ENCODE assay signal across 9 cellular contexts in genomic region chr10:29318201-29318985, GRCh38. TPM values are rescaled to one million over a fixed set of nuclear protein-coding genes. Genes with fewer than 3 reads are reported as not detected.
DNase-seq lines count a peak whose midpoint lies in the region; ATAC-seq and TF ChIP-seq lines count a peak whose summit lies in the region.
"Not testable (repeated sequence)": the region's sequence is repeated elsewhere in the genome, so short reads cannot be mapped to it uniquely, and the experiment has no call there.
"Had no signal": no experiment of that assay in that cellular context is flagged by ENCODE, and none has a peak within 500 bp of the region (broad histone marks: within the 10 kb centered on the region; RNA-seq: fewer than 3 reads in every experiment).

No MANE protein-coding gene starts in this region.

- H3K14ac ChIP-seq in H9 (ENCODE audit: insufficient read depth, low read length): not testable (repeated sequence)

- not testable (repeated sequence) for H3K27me3 ChIP-seq in H9 (ENCODE audit: insufficient read depth, low read length); mesendoderm (ENCODE audit: insufficient read depth, low read length, poor library complexity)

- not testable (repeated sequence) for H3K23ac ChIP-seq in H9 (ENCODE audit: insufficient read length, low read depth, low read length); mesendoderm (ENCODE audit: low read length)

- not testable (repeated sequence) for H4K8ac ChIP-seq in H9 (replicated peaks; ENCODE audit: insufficient read length, low read depth, low read length); mesendoderm (ENCODE audit: low read depth, low read length)

- intact Hi-C loops in cardiac septum (cut with DNase I); sciatic nerve (cut with DNase I): not testable (repeated sequence)

- H2BK120ac ChIP-seq in H9 (ENCODE audit: low read depth, low read length, poor library complexity, severe bottlenecking); mesendoderm (ENCODE audit: low read depth, low read length): not testable (repeated sequence)

- not testable (repeated sequence) for H3T11ph ChIP-seq in H9 (ENCODE audit: low read length)

- not testable (repeated sequence) for H3K36me3 ChIP-seq in mesendoderm (ENCODE audit: control insufficient read depth, insufficient read depth, low read length)

- not testable (repeated sequence) for H3K23me2 ChIP-seq in H9 (ENCODE audit: insufficient read length, low read depth, low read length, poor library complexity, severe bottlenecking)

- not testable (repeated sequence) for H4K20me1 ChIP-seq in H9 (ENCODE audit: control insufficient read depth, insufficient read depth, insufficient read length)

- no CpG with 5 or more reads among the region's 20 CpGs for WGBS in H9 (ENCODE audit: extremely low coverage, insufficient read length, low lambda C conversion rate)
- no CpG with 5 or more reads among the region's 20 CpGs for WGBS in mesendoderm (ENCODE audit: extremely low coverage, insufficient coverage, low lambda C conversion rate)

- H4K91ac ChIP-seq in H9 (ENCODE audit: insufficient read length, low read depth, low read length): not testable (repeated sequence)

- H3K27ac ChIP-seq in H9 (ENCODE audit: insufficient read length, low read depth, low read length); mesendoderm (ENCODE audit: low read depth, low read length): not testable (repeated sequence)
- H3K27ac ChIP-seq in VCaP: peak overlapping the region; percentile 81

- not testable (repeated sequence) for TF ChIP-seq CTCF in AG10803 (conservative IDR thresholded peaks at IDR 0.05; ENCODE audit: low read length); H9 (conservative IDR thresholded peaks at IDR 0.05); VCaP (conservative IDR thresholded peaks at IDR 0.05); brain (conservative IDR thresholded peaks at IDR 0.05)

- not testable (repeated sequence) for H3K4me3 ChIP-seq in AG10803 (ENCODE audit: low read length); mesendoderm (ENCODE audit: low read length)

- H3K4me2 ChIP-seq in H9 (ENCODE audit: insufficient read depth, insufficient read length, low read length); mesendoderm (ENCODE audit: low read length): not testable (repeated sequence)

- H2BK15ac ChIP-seq in H9 (ENCODE audit: low read depth, low read length); mesendoderm (replicated peaks; ENCODE audit: low read depth): not testable (repeated sequence)

- H3K79me1 ChIP-seq in H9 (ENCODE audit: insufficient read depth, low read depth, low read length, poor library complexity, severe bottlenecking); mesendoderm (ENCODE audit: low read length): not testable (repeated sequence)

- peak; percentile 77 for ATAC-seq in sciatic nerve

- H3K18ac ChIP-seq in H9 (ENCODE audit: insufficient read length, low read depth, low read length); mesendoderm (ENCODE audit: low read length): not testable (repeated sequence)

- not testable (repeated sequence) for H3K9me3 Mint-ChIP-seq in H9, brain

- not testable (repeated sequence) for H2BK12ac ChIP-seq in H9 (ENCODE audit: insufficient read length, low read depth, low read length)

- H3K56ac ChIP-seq in H9 (ENCODE audit: insufficient read length, low read depth, low read length); mesendoderm (ENCODE audit: low read length): not testable (repeated sequence)

- H3K4me1 Mint-ChIP-seq in H9: peaks cover 10 to 13% of the 10 kb centered on the region in 2 experiments
- H3K4me1 Mint-ChIP-seq in brain: peaks cover 27% of the 10 kb centered on the region

- H4K5ac ChIP-seq in H9 (ENCODE audit: insufficient read length, low read depth, low read length); mesendoderm (ENCODE audit: low read length): not testable (repeated sequence)

- not testable (repeated sequence) for H3K36me3 Mint-ChIP-seq in H9 (ENCODE audit: insufficient read depth in 1 of 3, low read depth in 3 of 3); brain

- H3K9me3 ChIP-seq in H9 (ENCODE audit: control insufficient read depth, low read depth, low read length): not testable (repeated sequence)

- H3K4me1 ChIP-seq in H9 (ENCODE audit: insufficient read depth, low read length); mesendoderm (ENCODE audit: control insufficient read depth, low read depth, low read length): not testable (repeated sequence)

- not testable (repeated sequence) for H3K27me3 Mint-ChIP-seq in H9 (ENCODE audit: low read depth); brain

- not testable (repeated sequence) for H3K79me2 ChIP-seq in H9 (ENCODE audit: insufficient read depth, low read length); mesendoderm (ENCODE audit: control insufficient read depth, insufficient read depth, low read length)

- H2BK20ac ChIP-seq in H9 (ENCODE audit: low read depth, low read length, poor library complexity, severe bottlenecking): not testable (repeated sequence)

- not testable (repeated sequence) for H2AK5ac ChIP-seq in H9 (ENCODE audit: insufficient read length, low read length); mesendoderm (ENCODE audit: low read length)

- peak; percentile 18 for DNase-seq in AG10803 (ENCODE audit: low read depth)
- peak; percentile 45 for DNase-seq in H9
- DNase-seq in NCI-H510A (lab: John Stamatoyannopoulos, UW): peak; percentile 12
- DNase-seq in cardiac septum (ENCODE audit: low spot score): peak; percentile 84
- DNase-seq in mesendoderm: peak; percentile 65
- DNase-seq in sciatic nerve (ENCODE audit: low spot score): peak; percentile 76

- H2AFZ ChIP-seq in H9 (ENCODE audit: low read length): not testable (repeated sequence)

- H3K27ac Mint-ChIP-seq in H9: not testable (repeated sequence)
- peak overlapping the region in 4 of 5 experiments; percentile 21 to 79 (median 74) for H3K27ac Mint-ChIP-seq in brain

- not testable (repeated sequence) for H3K9ac ChIP-seq in H9 (ENCODE audit: extremely low read depth, insufficient read length, low read length); mesendoderm (ENCODE audit: low read length)

- H2BK5ac ChIP-seq in H9 (ENCODE audit: insufficient read length, low read length); mesendoderm (ENCODE audit: low read length): not testable (repeated sequence)

- H3K4ac ChIP-seq in H9 (ENCODE audit: low read depth, low read length); mesendoderm (ENCODE audit: low read depth, low read length): not testable (repeated sequence)

- H3K4me3 Mint-ChIP-seq in H9: not testable (repeated sequence)
- peak overlapping the region in 3 of 5 experiments; percentile 54 to 65 (median 64) for H3K4me3 Mint-ChIP-seq in brain

RNA-seq across cellular contexts. Expression of gene LYZL1, which starts 29.5 kb away (rescaled TPM):
- total RNA-seq in H9 (2021) (not detected in 2 replicates), cardiac septum (not detected), sciatic nerve (not detected)
- polyA plus RNA-seq in brain (ENCODE audit: insufficient read depth, low read depth, low replicate concordance): not detected
- polyA plus RNA-seq in mesendoderm (2013, experiment 1 of 2): not detected
- not detected for polyA plus RNA-seq in mesendoderm (2013, experiment 2 of 2)
- total RNA-seq: sigmoid colon had no signal
- polyA plus RNA-seq: sigmoid colon had no signal

Comparison
In these comparisons a context has a peak if more than half of its experiments do, and no peak if none do; other contexts are left out.
1. DNase-seq: peak in every context shown above with its lines; median percentile 84 in cardiac septum; 76 in sciatic nerve; 65 in mesendoderm; 45 in H9; 18 in AG10803; 12 in NCI-H510A.